1 cellular context compared by ENCODE assay signal in genomic region chr19:11597202-11598102, GRCh38.
A peak's percentile ranks its signal among the peaks of the same experiment; 100 is the strongest.
TF ChIP-seq lines count a peak whose summit lies in the region.

ZNF627 (plus strand) TSS chr19:11597483; CDS start chr19:11597628, 145 bp downstream.

TF ChIP-seq in K562, 482 proteins besides CTCF, POLR2A, EP300 and RAD21 (continued from another document and continues in another):
- no peak; the same call in 1 of the 2 replicates for TF ChIP-seq RERE (CRISPR knock-in tag; IDR thresholded peaks at IDR 0.05; ENCODE audit: borderline replicate concordance)
- TF ChIP-seq HDGF (IDR thresholded peaks at IDR 0.05), result no peak
- TF ChIP-seq ARHGAP35 (IDR thresholded peaks at IDR 0.05; ENCODE audit: partially characterized antibody), result no peak
- peak; percentile 92 for TF ChIP-seq KLF16 (IDR thresholded peaks at IDR 0.05)
- TF ChIP-seq LCOR (CRISPR knock-in tag; IDR thresholded peaks at IDR 0.05), result 0 out of 2 replicates have a peak, but pooled peaks have one; percentile 71
- no peak for TF ChIP-seq ZNF3 (CRISPR knock-in tag; IDR thresholded peaks at IDR 0.05)
- peak; percentile 66; the same call in 1 of the 2 replicates for TF ChIP-seq ZNF717 (CRISPR knock-in tag; IDR thresholded peaks at IDR 0.05)
- no peak for TF ChIP-seq HDAC6 (IDR thresholded peaks at IDR 0.05; ENCODE audit: low read depth, low read length)
- no peak for TF ChIP-seq ZNF518B (CRISPR knock-in tag; IDR thresholded peaks at IDR 0.05)
- no peak for TF ChIP-seq PTTG1 (tag; IDR thresholded peaks at IDR 0.05; ENCODE audit: low read depth)
- no peak for TF ChIP-seq GATA2 (CRISPR knock-in tag; IDR thresholded peaks at IDR 0.05)
- TF ChIP-seq MAZ (CRISPR knock-in tag; conservative IDR thresholded peaks at IDR 0.05 in 1 of 2, IDR thresholded peaks at IDR 0.05 in 1 of 2), result peak; percentile 78 to 90
- TF ChIP-seq ZNF134 (CRISPR knock-in tag; conservative IDR thresholded peaks at IDR 0.05), result no peak
- peak; percentile 39; the same call in 1 of the 2 replicates for TF ChIP-seq ZHX1 (conservative IDR thresholded peaks at IDR 0.05; ENCODE audit: low read length)
- TF ChIP-seq KHSRP (IDR thresholded peaks at IDR 0.05), result no peak
- no peak for TF ChIP-seq ZNF318 (IDR thresholded peaks at IDR 0.05; ENCODE audit: borderline replicate concordance in 1 of 2, low read depth in 1 of 2)
- 0 out of 2 replicates have a peak, but pooled peaks have one; percentile 75 for TF ChIP-seq NR1H2 (CRISPR knock-in tag; IDR thresholded peaks at IDR 0.05)
- no peak for TF ChIP-seq ZFP30 (CRISPR knock-in tag; IDR thresholded peaks at IDR 0.05; ENCODE audit: borderline replicate concordance)
- no peak for TF ChIP-seq RFX7 (CRISPR knock-in tag; IDR thresholded peaks at IDR 0.05)
- peak; percentile 77; the same call in 1 of the 2 replicates for TF ChIP-seq LARP7 (IDR thresholded peaks at IDR 0.05)
- peak; percentile 86 for TF ChIP-seq FOXK2 (conservative IDR thresholded peaks at IDR 0.05 in 1 of 2, IDR thresholded peaks at IDR 0.05 in 1 of 2; ENCODE audit: low read depth in 2 of 2)
- no peak for TF ChIP-seq ZNF668 (CRISPR knock-in tag; IDR thresholded peaks at IDR 0.05)
- TF ChIP-seq STAT5A (IDR thresholded peaks at IDR 0.05; ENCODE audit: borderline replicate concordance, low read length), result no peak; the same call in 1 of the 2 replicates
- TF ChIP-seq CEBPG (CRISPR knock-in tag; IDR thresholded peaks at IDR 0.05), result no peak
- TF ChIP-seq CEBPG (tag; conservative IDR thresholded peaks at IDR 0.05 in 1 of 2, IDR thresholded peaks at IDR 0.05 in 1 of 2), result no peak
- TF ChIP-seq COPS2 (conservative IDR thresholded peaks at IDR 0.05), result no peak
- TF ChIP-seq JUN (IDR thresholded peaks at IDR 0.05; ENCODE audit: borderline replicate concordance, low read depth, low read length), result 0 out of 2 replicates have a peak, but pooled peaks have one; percentile 23
- no peak for TF ChIP-seq JUN (CRISPR knock-in tag; IDR thresholded peaks at IDR 0.05; ENCODE audit: borderline replicate concordance)
- peak; percentile 72 for TF ChIP-seq MBD2 (IDR thresholded peaks at IDR 0.05; ENCODE audit: borderline replicate concordance, low read depth)
- TF ChIP-seq TSHZ1 (CRISPR knock-in tag; IDR thresholded peaks at IDR 0.05), result 0 out of 2 replicates have a peak, but pooled peaks have one; percentile 20
- no peak for TF ChIP-seq ZBTB8A (IDR thresholded peaks at IDR 0.05; ENCODE audit: partially characterized antibody)
